1 cellular context compared by ENCODE assay signal in genomic region chr2:25877431-25878360, GRCh38.
TF ChIP-seq lines count a peak whose summit lies in the region.

No MANE protein-coding gene starts in this region.

TF ChIP-seq in HepG2, 621 proteins besides CTCF, POLR2A, EP300 and RAD21 (continued from another document and continues in another):
- TF ChIP-seq ZNF318 (CRISPR knock-in tag; IDR thresholded peaks at IDR 0.05) (no peak), MBNL3 (CRISPR knock-in tag; conservative IDR thresholded peaks at IDR 0.05) (no peak), RELA (CRISPR knock-in tag; IDR thresholded peaks at IDR 0.05) (no peak), NR2C2 (CRISPR knock-in tag; IDR thresholded peaks at IDR 0.05; ENCODE audit: borderline replicate concordance) (peak; percentile 59; the same call in 1 of the 2 replicates), ZNF740 (CRISPR knock-in tag; IDR thresholded peaks at IDR 0.05) (no peak), ZNF691 (CRISPR knock-in tag; IDR thresholded peaks at IDR 0.05; ENCODE audit: borderline replicate concordance, low read depth) (no peak), REPIN1 (CRISPR knock-in tag; IDR thresholded peaks at IDR 0.05; ENCODE audit: borderline replicate concordance, low read depth) (no peak; the same call in 1 of the 2 replicates), E2F5 (CRISPR knock-in tag; conservative IDR thresholded peaks at IDR 0.05) (no peak), ZFAT (CRISPR knock-in tag; conservative IDR thresholded peaks at IDR 0.05) (peak; percentile 91), NFYC (CRISPR knock-in tag; IDR thresholded peaks at IDR 0.05) (no peak; the same call in 1 of the 2 replicates), TSC22D2 (CRISPR knock-in tag; IDR thresholded peaks at IDR 0.05; ENCODE audit: borderline replicate concordance) (no peak), SRSF1 (optimal IDR thresholded peaks at IDR 0.05; ENCODE audit: low read depth, low read length) (peak; percentile 87), ISX (CRISPR knock-in tag; conservative IDR thresholded peaks at IDR 0.05) (0 out of 2 replicates have a peak, but pooled peaks have one; percentile 24), BRD4 (CRISPR knock-in tag; IDR thresholded peaks at IDR 0.05) (no peak; the same call in 1 of the 2 replicates), FOXO4 (CRISPR knock-in tag; conservative IDR thresholded peaks at IDR 0.05) (no peak), BCLAF1 (IDR thresholded peaks at IDR 0.05) (no peak), ZNF414 (CRISPR knock-in tag; IDR thresholded peaks at IDR 0.05) (0 out of 2 replicates have a peak, but pooled peaks have one; percentile 31), SAP130 (CRISPR knock-in tag; IDR thresholded peaks at IDR 0.05; ENCODE audit: low read depth) (peak; percentile 71), SCMH1 (CRISPR knock-in tag; IDR thresholded peaks at IDR 0.05; ENCODE audit: borderline replicate concordance) (no peak), ZIK1 (CRISPR knock-in tag; IDR thresholded peaks at IDR 0.05; ENCODE audit: borderline replicate concordance, low read depth) (no peak), POGZ (CRISPR knock-in tag; IDR thresholded peaks at IDR 0.05) (peak; percentile 61), ARID5B (CRISPR knock-in tag; IDR thresholded peaks at IDR 0.05) (no peak; the same call in 1 of the 2 replicates), ZNF775 (CRISPR knock-in tag; IDR thresholded peaks at IDR 0.05; ENCODE audit: borderline replicate concordance) (no peak), PATZ1 (CRISPR knock-in tag; IDR thresholded peaks at IDR 0.05) (peak; percentile 90), JUND (CRISPR knock-in tag; IDR thresholded peaks at IDR 0.05) (no peak), ZFP36 (IDR thresholded peaks at IDR 0.05; ENCODE audit: borderline replicate concordance, low read depth, low read length, partially characterized antibody) (no peak), ZSCAN20 (CRISPR knock-in tag; IDR thresholded peaks at IDR 0.05; ENCODE audit: borderline replicate concordance) (no peak; the same call in 1 of the 2 replicates), ZNF747 (CRISPR knock-in tag; IDR thresholded peaks at IDR 0.05; ENCODE audit: borderline replicate concordance) (no peak), CENPX (CRISPR knock-in tag; IDR thresholded peaks at IDR 0.05) (no peak), ZNF335 (CRISPR knock-in tag; IDR thresholded peaks at IDR 0.05) (0 out of 2 replicates have a peak, but pooled peaks have one; percentile 28), ATF3 (CRISPR knock-in tag; IDR thresholded peaks at IDR 0.05) (peak; percentile 9; the same call in 1 of the 2 replicates), ZNF570 (CRISPR knock-in tag; IDR thresholded peaks at IDR 0.05; ENCODE audit: borderline replicate concordance) (no peak), ZNF558 (CRISPR knock-in tag; IDR thresholded peaks at IDR 0.05; ENCODE audit: borderline replicate concordance) (peak; percentile 87; the same call in 1 of the 2 replicates), ADNP (CRISPR knock-in tag; IDR thresholded peaks at IDR 0.05) (no peak), MED8 (CRISPR knock-in tag; IDR thresholded peaks at IDR 0.05; ENCODE audit: insufficient replicate concordance) (no peak), ZNF121 (CRISPR knock-in tag; IDR thresholded peaks at IDR 0.05) (no peak), ZNF619 (CRISPR knock-in tag; IDR thresholded peaks at IDR 0.05) (peak; percentile 23; the same call in 1 of the 2 replicates)
